ENCODE assay signal across 13 cellular contexts in the genomic region with DNA sequence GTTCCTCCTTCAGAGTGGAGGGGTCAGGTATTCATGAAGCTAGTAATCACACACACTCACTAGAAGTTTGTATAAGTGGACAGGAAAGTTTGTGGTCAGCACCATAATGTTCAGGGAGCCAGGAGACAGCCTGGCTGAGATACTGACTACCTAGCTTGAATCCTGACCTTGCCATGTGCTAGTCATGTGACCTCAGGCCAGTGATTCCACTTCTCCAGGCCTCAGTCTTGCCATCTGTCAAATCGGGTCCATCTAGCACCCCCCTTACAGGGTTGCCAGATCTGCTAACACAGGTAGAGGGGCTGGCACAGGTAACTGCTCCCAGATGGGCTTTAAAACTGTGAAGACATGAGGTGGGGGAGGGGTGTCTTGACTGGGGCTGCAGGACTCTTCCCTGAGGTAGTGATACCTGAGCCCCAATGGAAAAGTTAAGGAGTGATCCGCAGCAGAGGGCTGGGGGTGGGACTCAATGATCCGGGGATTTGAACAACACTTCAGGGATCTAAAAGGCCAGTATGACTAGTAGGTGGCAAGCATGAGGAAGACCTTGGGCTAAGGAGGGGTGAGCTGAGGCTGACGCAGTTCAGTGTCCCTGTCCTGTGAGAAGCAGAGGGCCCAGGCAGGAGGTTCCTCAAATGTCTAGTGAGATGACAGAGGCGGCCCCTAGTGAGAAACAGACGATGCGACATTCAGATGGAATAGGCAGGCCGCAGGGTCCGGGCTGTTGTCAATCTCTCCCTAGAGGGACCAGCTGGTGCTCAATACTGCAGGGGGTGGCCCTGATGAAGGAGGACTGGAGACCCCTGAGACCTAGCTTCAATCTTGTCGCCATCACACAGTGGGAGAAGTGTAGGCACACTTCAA. TPM values are rescaled to one million over a fixed set of nuclear protein-coding genes. Genes with fewer than 3 reads are reported as not detected.
DNase-seq lines count a peak whose midpoint lies in the region; ATAC-seq lines count a peak whose summit lies in the region.
"Had no signal": no experiment of that assay in that cellular context is flagged by ENCODE, and none has a peak within 500 bp of the region (broad histone marks: within the 10 kb centered on the region; RNA-seq: fewer than 3 reads in every experiment).

No MANE protein-coding gene starts in this region.

- ATAC-seq in Right ventricle myocardium superior (ENCODE audit: poor library complexity): no peak
- ATAC-seq in left cardiac atrium: no peak
- ATAC-seq in HG02981 (IDR thresholded peaks at IDR 0.05; ENCODE audit: unreplicated experiment): no peak
- no peak for ATAC-seq in HG02759 (IDR thresholded peaks at IDR 0.05; ENCODE audit: unreplicated experiment)
- ATAC-seq: naive thymus-derived CD8-positive, alpha-beta T cell had no signal

- no peak overlapping the region for H3K4me3 ChIP-seq in mesendoderm (ENCODE audit: low read length)

- intact Hi-C loops in Right ventricle myocardium superior (cut with DNase I): no loop called here
- intact Hi-C loops in left cardiac atrium (cut with DNase I): no loop called here

- no peak overlapping the region for H3K4ac ChIP-seq in mesendoderm (ENCODE audit: low read depth, low read length)

- peaks cover 2% of the 10 kb centered on the region for H3K36me3 ChIP-seq in mesendoderm (ENCODE audit: control insufficient read depth, insufficient read depth, low read length)

- H3K79me2 ChIP-seq in mesendoderm (ENCODE audit: control insufficient read depth, insufficient read depth, low read length): no peaks in the 10 kb centered on the region

- peaks cover 5% of the 10 kb centered on the region for H3K4me1 ChIP-seq in mesendoderm (ENCODE audit: control insufficient read depth, low read depth, low read length)

- H3K18ac ChIP-seq in mesendoderm (ENCODE audit: low read length): no peak overlapping the region

- H2BK120ac ChIP-seq in mesendoderm (ENCODE audit: low read depth, low read length): no peak overlapping the region

- H2BK15ac ChIP-seq in mesendoderm (replicated peaks; ENCODE audit: low read depth): no peak overlapping the region

- H3K27me3 ChIP-seq in mesendoderm (ENCODE audit: insufficient read depth, low read length, poor library complexity): no peaks in the 10 kb centered on the region

- no peak overlapping the region for H3K4me2 ChIP-seq in mesendoderm (ENCODE audit: low read length)

- H3K56ac ChIP-seq in mesendoderm (ENCODE audit: low read length): no peak overlapping the region

- no peak overlapping the region for H3K9ac ChIP-seq in mesendoderm (ENCODE audit: low read length)

- H3K79me1 ChIP-seq in mesendoderm (ENCODE audit: low read length): no peaks in the 10 kb centered on the region

- no peak overlapping the region for H4K5ac ChIP-seq in mesendoderm (ENCODE audit: low read length)

- no peak overlapping the region for H2AK5ac ChIP-seq in mesendoderm (ENCODE audit: low read length)

- no peak overlapping the region for H2BK5ac ChIP-seq in mesendoderm (ENCODE audit: low read length)

- H4K8ac ChIP-seq in mesendoderm (ENCODE audit: low read depth, low read length): no peak overlapping the region

- peak; percentile 35 for DNase-seq in Right ventricle myocardium superior
- DNase-seq in left cardiac atrium: no peak
- peak; percentile 32 for DNase-seq in cerebellar cortex (ENCODE audit: low spot score)
- DNase-seq in mesendoderm: peak; percentile 13
- no peak for DNase-seq in LoVo (ENCODE audit: low spot score)
- no peak for DNase-seq in C1 segment of cervical spinal cord (lab: John Stamatoyannopoulos, UW)
- DNase-seq: naive thymus-derived CD8-positive, alpha-beta T cell; NCI-H187 treated with DMSO at 0.1 percent for 48 hours; stimulated activated CD4-positive, alpha-beta T cell treated with anti-CD3 and anti-CD28 coated beads, Interleukin-12 subunit alpha, Interleukin-12 subunit beta, amount 100 ng/mL, for 4 hours; stimulated activated CD8-positive, alpha-beta memory T cell treated with anti-CD3 and anti-CD28 coated beads, Interleukin-4, amount 100 ng/mL, for 48 hours had no signal

- no CpG with 5 or more reads among the region's 10 CpGs for WGBS in mesendoderm (ENCODE audit: extremely low coverage, insufficient coverage, low lambda C conversion rate)

- H3K23ac ChIP-seq in mesendoderm (ENCODE audit: low read length): no peak overlapping the region

- H3K27ac ChIP-seq in mesendoderm (ENCODE audit: low read depth, low read length): no peak overlapping the region

RNA-seq across cellular contexts. Expression of gene ACTMAP, which starts 8.5 kb away (rescaled TPM):
- total RNA-seq in Right ventricle myocardium superior (5.2 TPM), left cardiac atrium (1 to 10 TPM; 4.2 to 6.2 TPM)
- polyA plus RNA-seq in mesendoderm (2013, experiment 1 of 2): 8.2 TPM
- 9.2 TPM for polyA plus RNA-seq in mesendoderm (2013, experiment 2 of 2)

RNA-seq across cellular contexts. Expression of gene SNRPA, which starts 9.2 kb away (rescaled TPM):
- total RNA-seq in Right ventricle myocardium superior (27.7 TPM), left cardiac atrium (10 to 100 TPM; 23.1 to 34.9 TPM)
- polyA plus RNA-seq in mesendoderm (2013, experiment 1 of 2): 226 TPM
- polyA plus RNA-seq in mesendoderm (2013, experiment 2 of 2): 225 TPM

RNA-seq across cellular contexts. Expression of gene ITPKC, which starts 24.8 kb away (rescaled TPM):
- 14.7 TPM for total RNA-seq in Right ventricle myocardium superior
- total RNA-seq in left cardiac atrium: 10 to 100 TPM; 12.4 to 17.6 TPM
- polyA plus RNA-seq in mesendoderm (2013, experiment 1 of 2): 4.8 TPM
- 4.6 TPM for polyA plus RNA-seq in mesendoderm (2013, experiment 2 of 2)

RNA-seq across cellular contexts. Expression of gene COQ8B, which starts 25.1 kb away (rescaled TPM):
- total RNA-seq in Right ventricle myocardium superior (36.1 TPM), left cardiac atrium (10 to 100 TPM; 20.1 to 32.0 TPM)
- 10.3 TPM for polyA plus RNA-seq in mesendoderm (2013, experiment 1 of 2)
- 11.1 TPM for polyA plus RNA-seq in mesendoderm (2013, experiment 2 of 2)

RNA-seq across cellular contexts. Expression of gene MIA, which starts 33.6 kb away (rescaled TPM):
- total RNA-seq in Right ventricle myocardium superior: not detected
- total RNA-seq in left cardiac atrium: 1 to 10 TPM in 1 of 2 donors, under 1 TPM in 1; 0.97 to 1.8 TPM
- 0.18 TPM for polyA plus RNA-seq in mesendoderm (2013, experiment 1 of 2)
- not detected for polyA plus RNA-seq in mesendoderm (2013, experiment 2 of 2)
- total RNA-seq: epithelial cell of proximal tubule had no signal
- polyA plus RNA-seq: naive thymus-derived CD8-positive, alpha-beta T cell had no signal

Comparison
In these comparisons a context has a peak if more than half of its experiments do, and no peak if none do; other contexts are left out.
1. DNase-seq: peak in Right ventricle myocardium superior (single experiment), cerebellar cortex (single experiment) and mesendoderm (single experiment); none in left cardiac atrium (single experiment), LoVo (single experiment) and C1 segment of cervical spinal cord (0 of 14).